ENCODE assay signal across 8 cellular contexts in the genomic region with DNA sequence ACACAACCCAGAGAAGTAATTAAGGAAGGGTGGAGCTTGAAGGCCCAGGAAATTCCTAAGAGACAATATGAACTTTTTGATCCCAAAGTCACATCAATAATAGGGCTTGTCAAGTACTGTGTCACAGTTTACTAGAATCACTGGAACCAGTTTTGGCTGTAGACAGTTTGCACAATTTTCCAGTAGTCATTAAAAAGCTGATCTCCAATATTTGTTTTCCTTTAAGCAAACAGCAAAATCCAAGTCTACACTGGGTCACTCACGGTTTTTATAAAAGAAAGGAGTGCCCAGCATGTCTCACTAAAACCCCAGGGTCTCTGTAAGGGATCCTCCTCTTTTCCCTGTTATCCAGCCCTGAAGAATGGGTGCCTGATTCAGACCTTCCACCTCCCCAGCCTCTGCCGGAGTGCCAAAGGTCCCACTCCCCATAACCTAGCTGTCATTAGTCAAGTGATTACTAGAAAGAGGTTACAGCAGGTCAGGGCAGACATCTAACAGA. TPM values are rescaled to one million over a fixed set of nuclear protein-coding genes. Genes with fewer than 3 reads are reported as not detected.
DNase-seq lines count a peak whose midpoint lies in the region; ATAC-seq, FAIRE-seq and TF ChIP-seq lines count a peak whose summit lies in the region.

No MANE protein-coding gene starts in this region.

- no peaks in the 10 kb centered on the region for H3K9me3 Mint-ChIP-seq in naive B cell

- H3K18ac ChIP-seq in IMR-90 (ENCODE audit: low read depth, low read length): no peak overlapping the region

- H3K56ac ChIP-seq in IMR-90 (ENCODE audit: extremely low read depth, insufficient read depth, low read length): peak overlapping the region; percentile 27; the same call in 1 of the 2 replicates

- CTCF ChIA-PET in AG04449 (lab: Yijun Ruan, JAX): interaction anchor here (1.0 kb wide), 2 partner anchors 9 to 24 kb away, joined by 3 read pairs; no protein-coding TSS in a partner anchor
- CTCF ChIA-PET in IMR-90 (lab: Yijun Ruan, JAX): no interaction called here

- H3K9ac ChIP-seq in IMR-90 (ENCODE audit: low read depth, low read length): peak overlapping the region; percentile 73
- H3K9ac ChIP-seq in colonic mucosa (ENCODE audit: low read depth in 2 of 2, low read length in 2 of 2): peak overlapping the region; percentile 81 to 93

- peaks cover 21 to 34% of the 10 kb centered on the region in 2 experiments for H3K79me1 ChIP-seq in IMR-90 (ENCODE audit: low read depth in 1 of 2, low read length in 2 of 2)

- H3K23ac ChIP-seq in IMR-90 (ENCODE audit: low read depth, low read length): peak overlapping the region; percentile 92; the same call in 1 of the 2 replicates

- H3K27me3 Mint-ChIP-seq in naive B cell: no peaks in the 10 kb centered on the region

- no peak for FAIRE-seq in D721Med (lab: Jason Lieb, UNC)

- POLR2A ChIA-PET in AG04449 (lab: Yijun Ruan, JAX) (interaction anchor here (0.6 kb wide), 1 partner anchor 9 kb away, joined by 3 read pairs; no protein-coding TSS in a partner anchor), IMR-90 (lab: Charles Lee; ENCODE audit: unreplicated experiment) (interaction anchor here (0.6 kb wide), 1 partner anchor 177 kb away, joined by 16 read pairs; no protein-coding TSS in a partner anchor)

- peak overlapping the region; percentile 87 for H3K4ac ChIP-seq in IMR-90 (ENCODE audit: low read depth, low read length)

- peak overlapping the region; percentile 85 to 98 (median 97) for H3K27ac Mint-ChIP-seq in naive B cell

- H3K27ac ChIP-seq in IMR-90 (ENCODE audit: insufficient read depth, low read length): peak overlapping the region; percentile 47
- H3K27ac ChIP-seq in colonic mucosa: peak overlapping the region; percentile 77

- peak overlapping the region; percentile 68 for H2AK5ac ChIP-seq in IMR-90 (ENCODE audit: low read depth, low read length)

- TF ChIP-seq CTCF in AG04449 (IDR thresholded peaks at IDR 0.05; ENCODE audit: insufficient read depth, low read length, missing control alignments) (no peak), IMR-90 (conservative IDR thresholded peaks at IDR 0.05; ENCODE audit: low read depth, low read length) (no peak), colonic mucosa (IDR thresholded peaks at IDR 0.05) (no peak), D721Med (IDR thresholded peaks at IDR 0.05; ENCODE audit: insufficient read depth, missing control alignments) (no peak)

- peak overlapping the region; percentile 99 for H2AFZ ChIP-seq in IMR-90 (replicated peaks; ENCODE audit: low read length, poor library complexity)

- TSS peak; percentile 46 for BruUV-seq in IMR-90 (replicated peaks; lab: Mats Ljungman, UMichigan)

- H3K9me1 ChIP-seq in IMR-90 (ENCODE audit: insufficient read depth, low read length): no peaks in the 10 kb centered on the region; the same call in 1 of the 2 replicates

- H3K36me3 Mint-ChIP-seq in naive B cell: no peaks in the 10 kb centered on the region

- H3K4me3 Mint-ChIP-seq in naive B cell: peak overlapping the region; percentile 80 to 95 (median 92)

- H2BK15ac ChIP-seq in IMR-90 (ENCODE audit: low read depth, low read length): no peak overlapping the region

- intact Hi-C loops in IMR-90 (cut with micrococcal nuclease): loop anchor here (2.0 kb wide), 1 partner anchor 16 kb away; no protein-coding TSS in a partner anchor
- intact Hi-C loops in colonic mucosa (cut with DNase I): no loop called here

- H3K36me3 ChIP-seq in IMR-90 (ENCODE audit: control insufficient read depth, insufficient read depth, low read length) (peaks cover 3% of the 10 kb centered on the region), colonic mucosa (no peaks in the 10 kb centered on the region)

- in situ Hi-C loops in IMR-90 (cut with MboI; ENCODE audit: low sequenced_read_pairs): no loop called here

- H4K20me1 ChIP-seq in IMR-90 (ENCODE audit: insufficient read depth, low read length): no peaks in the 10 kb centered on the region

- H3K9me3 ChIP-seq in IMR-90 (ENCODE audit: control insufficient read depth, insufficient read depth, low read length): no peaks in the 10 kb centered on the region
- no peaks in the 10 kb centered on the region for H3K9me3 ChIP-seq in colonic mucosa

- no peak overlapping the region for H2BK20ac ChIP-seq in IMR-90 (ENCODE audit: low read depth, low read length)

- H3K4me1 ChIP-seq in IMR-90 (ENCODE audit: control insufficient read depth, insufficient read depth, low read length) (no peaks in the 10 kb centered on the region), colonic mucosa (no peaks in the 10 kb centered on the region)

- H3K27me3 ChIP-seq in IMR-90 (ENCODE audit: control insufficient read depth, insufficient read depth, low read length) (no peaks in the 10 kb centered on the region), colonic mucosa (no peaks in the 10 kb centered on the region)

- dilution Hi-C loops in IMR-90 (cut with HindIII; ENCODE audit: low sequenced_read_pairs, unreplicated experiment): no loop called here

- H3K4me3 ChIP-seq in AG04449 (ENCODE audit: low read depth, low read length) (peak overlapping the region; percentile 81), IMR-90 (ENCODE audit: insufficient read depth, low read depth, low read length) (peak overlapping the region; percentile 74), colonic mucosa (peak overlapping the region; percentile 87)

- peak overlapping the region; percentile 88 for H3K14ac ChIP-seq in IMR-90 (replicated peaks; ENCODE audit: low read depth, low read length)

- WGBS in IMR-90 (ENCODE audit: extremely low coverage in 2 of 2, insufficient read length in 1 of 2), 2 experiments: no CpG with 5 or more reads among the region's 2 CpGs

- H4K8ac ChIP-seq in IMR-90 (ENCODE audit: low read depth in 2 of 2, low read length in 2 of 2): peak overlapping the region; percentile 35 to 77

- TF ChIP-seq POLR2A in IMR-90 (IDR thresholded peaks at IDR 0.05; ENCODE audit: low read depth, low read length): no peak

- H3K4me2 ChIP-seq in IMR-90 (ENCODE audit: low read depth, low read length): peak overlapping the region; percentile 96

- H4K5ac ChIP-seq in IMR-90 (ENCODE audit: low read depth, low read length): peak overlapping the region; percentile 1; the same call in 1 of the 2 replicates

- peaks cover 14 to 18% (median 15%) of the 10 kb centered on the region in 3 donors for H3K4me1 Mint-ChIP-seq in naive B cell

- no peak overlapping the region; the same call in 1 of the 2 replicates for H2BK120ac ChIP-seq in IMR-90 (ENCODE audit: low read depth, low read length)

- no peak for ATAC-seq in IMR-90 (ENCODE audit: low read depth)
- ATAC-seq in naive B cell (ENCODE audit: low read depth in 2 of 2): peak in 1 of 2 donors; percentile 6
- ATAC-seq in HG02885 (IDR thresholded peaks at IDR 0.05; ENCODE audit: poor library complexity, unreplicated experiment): no peak

- H2BK5ac ChIP-seq in IMR-90 (ENCODE audit: low read depth, low read length, poor library complexity, severe bottlenecking): no peak overlapping the region

- TF ChIP-seq RAD21 in IMR-90 (IDR thresholded peaks at IDR 0.05; ENCODE audit: low read length): no peak

- DNase-seq in AG04449 (ENCODE audit: low read depth, low spot score) (no peak), IMR-90 (no peak), colonic mucosa (no peak), naive B cell (no peak), D721Med (ENCODE audit: insufficient read length, low spot score) (no peak), activated gamma-delta T cell (lab: John Stamatoyannopoulos, UW) (no peak), cortex of kidney (lab: John Stamatoyannopoulos, UW) (no peak)

- H2AK9ac ChIP-seq in IMR-90 (replicated peaks; ENCODE audit: low read depth, low read length, poor library complexity): peak overlapping the region; percentile 93

- peak overlapping the region; percentile 80 for H4K91ac ChIP-seq in IMR-90 (ENCODE audit: insufficient read depth, low read depth, low read length)

TF ChIP-seq in IMR-90, 13 proteins besides CTCF, POLR2A, EP300 and RAD21:
- 0 out of 2 replicates have a peak, but pooled peaks have one; percentile 69 for TF ChIP-seq CHD1 (IDR thresholded peaks at IDR 0.05; ENCODE audit: low read depth, low read length)
- no peak for TF ChIP-seq NFE2L2 (IDR thresholded peaks at IDR 0.05; ENCODE audit: low read depth, low read length)
- no peak for TF ChIP-seq CEBPB (IDR thresholded peaks at IDR 0.05; ENCODE audit: low read depth, low read length)
- no peak for TF ChIP-seq MAFK (IDR thresholded peaks at IDR 0.05; ENCODE audit: low read depth, low read length)
- TF ChIP-seq MXI1 (IDR thresholded peaks at IDR 0.05; ENCODE audit: borderline replicate concordance, low read depth, low read length): no peak
- no peak for TF ChIP-seq MAZ (IDR thresholded peaks at IDR 0.05; ENCODE audit: borderline replicate concordance, low read depth, low read length)

RNA-seq across cellular contexts. Expression of gene SLC25A16, which starts 0.6 kb away (rescaled TPM):
- total RNA-seq in IMR-90 (2012; rRNA removed) (20.6 and 26.7 TPM in 2 replicates), colonic mucosa (10 to 100 TPM; 18.7 to 19.7 TPM)
- polyA plus RNA-seq in IMR-90 (2012; rRNA removed) (6.1 and 9.9 TPM in 2 replicates), naive B cell (ENCODE audit: low read depth in 6 of 6) (10 to 100 TPM in 1 of 6 donors, 1 to 10 TPM in 5; 3.6 to 11.0 (median 5.1) TPM)
- 0.96 and 1.0 TPM in 2 replicates for polyA plus RNA-seq in IMR-90 (2012; cell fraction: cytosol; rRNA removed)
- polyA plus RNA-seq in IMR-90 (2012; cell fraction: nucleus; rRNA removed; ENCODE audit: low replicate concordance): 7.9 and 23.4 TPM in 2 replicates

RNA-seq across cellular contexts. Expression of gene TET1, which starts 33.5 kb away (rescaled TPM):
- total RNA-seq in IMR-90 (2012; rRNA removed) (4.3 and 5.6 TPM in 2 replicates), colonic mucosa (1 to 10 TPM in 1 of 2 donors, under 1 TPM in 1; 0.57 to 1.1 TPM)
- polyA plus RNA-seq in IMR-90 (2012; rRNA removed) (0.76 and 1.0 TPM in 2 replicates), naive B cell (ENCODE audit: low read depth in 6 of 6) (under 1 TPM in 5 of 6 donors, not detected in 1; 0.58 to 0.97 (median 0.64) TPM)
- polyA plus RNA-seq in IMR-90 (2012; cell fraction: cytosol; rRNA removed): 0.21 and 0.35 TPM in 2 replicates
- polyA plus RNA-seq in IMR-90 (2012; cell fraction: nucleus; rRNA removed; ENCODE audit: low replicate concordance): 0.59 and 1.8 TPM in 2 replicates

RNA-seq across cellular contexts. Expression of gene DNA2, which starts 54.9 kb away (rescaled TPM):
- total RNA-seq in IMR-90 (2012; rRNA removed) (5.6 and 10.0 TPM in 2 replicates), colonic mucosa (10 to 100 TPM in 1 of 2 donors, 1 to 10 TPM in 1; 7.7 to 16.4 TPM)
- polyA plus RNA-seq in IMR-90 (2012; rRNA removed) (3.3 and 3.9 TPM in 2 replicates), naive B cell (ENCODE audit: low read depth in 6 of 6) (1 to 10 TPM in 3 of 6 donors, under 1 TPM in 2, not detected in 1; 0.42 to 1.8 (median 1.1) TPM)
- 0.34 and 0.41 TPM in 2 replicates for polyA plus RNA-seq in IMR-90 (2012; cell fraction: cytosol; rRNA removed)
- polyA plus RNA-seq in IMR-90 (2012; cell fraction: nucleus; rRNA removed; ENCODE audit: low replicate concordance): 0.61 and 4.2 TPM in 2 replicates
